Comparison of ENCODE assay signal across 8 cellular contexts in the genomic region with DNA sequence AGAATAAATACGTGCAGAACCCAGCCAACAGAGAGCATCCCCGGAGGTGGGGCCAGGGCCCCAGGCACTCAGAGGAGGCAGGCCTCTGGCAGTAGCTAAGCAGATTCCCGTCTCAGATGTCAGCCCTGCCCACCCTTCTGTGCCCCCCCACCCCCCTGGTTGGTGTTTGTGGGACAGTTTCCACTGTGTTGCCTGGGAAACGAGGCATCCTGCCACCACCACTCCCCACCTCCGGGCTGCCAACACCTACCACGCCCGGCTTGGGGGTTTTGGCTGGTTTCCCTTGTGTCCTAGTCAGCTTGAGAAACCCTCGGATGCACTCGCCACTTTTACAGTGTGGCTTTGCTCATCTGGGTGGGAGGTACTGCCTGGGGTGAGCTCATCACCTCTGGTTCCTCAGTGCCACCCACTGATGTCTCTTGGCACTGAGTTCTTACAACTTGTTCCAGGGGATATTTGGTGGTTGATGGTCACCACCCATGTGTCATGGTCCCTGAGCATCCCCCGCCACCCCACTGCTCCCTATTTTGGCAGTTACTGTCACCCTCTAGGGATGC.
DNase-seq lines count a peak whose midpoint lies in the region; TF ChIP-seq lines count a peak whose summit lies in the region.

No MANE protein-coding gene starts in this region.

- H3K4me3 ChIP-seq in fibroblast of pulmonary artery (replicated peaks; ENCODE audit: low read depth, low read length) (no peak overlapping the region), spleen (no peak overlapping the region)

- no peaks in the 10 kb centered on the region for H3K36me3 ChIP-seq in spleen

- peak; percentile 33 for DNase-seq in DMS79 (lab: John Stamatoyannopoulos, UW)
- peak; percentile 97 for DNase-seq in NCI-H226
- peak; percentile 81 for DNase-seq in activated T-cell treated with anti-CD3 and anti-CD28 coated beads for 48 hours (ENCODE audit: low read depth)
- peak; percentile 77 for DNase-seq in fibroblast of pulmonary artery (ENCODE audit: low read depth)
- DNase-seq in stimulated activated CD4-positive, alpha-beta T cell treated with anti-CD3 and anti-CD28 coated beads, Interleukin-15, amount 100 ng/mL, for 48 hours (ENCODE audit: low read depth in 2 of 2) = peak; percentile 77
- DNase-seq in NCI-H187 treated with DMSO at 0.1 percent for 48 hours (lab: John Stamatoyannopoulos, UW) = no peak
- DNase-seq in spleen = no peak
- no peak for DNase-seq in UCSD-AML1 (lab: John Stamatoyannopoulos, UW; ENCODE audit: unreplicated experiment)

- peak overlapping the region in 4 of 8 donors; percentile 12 to 68 (median 34) for H3K27ac ChIP-seq in spleen

- intact Hi-C loops in spleen (cut with DNase I; ENCODE audit: low total_unique reads) = no loop called here

- H3K27me3 ChIP-seq in spleen (replicated peaks in 1 of 7) = no peaks in the 10 kb centered on the region

- H3K4me1 ChIP-seq in spleen = peaks cover 0 to 20% (median 7%) of the 10 kb centered on the region in 6 donors

- TF ChIP-seq CTCF in fibroblast of pulmonary artery (IDR thresholded peaks at IDR 0.05; ENCODE audit: low read length, missing control alignments) (no peak), spleen (IDR thresholded peaks at IDR 0.05 in 8 of 11, conservative IDR thresholded peaks at IDR 0.05 in 3 of 11) (no peak)

- no peaks in the 10 kb centered on the region for H3K9me3 ChIP-seq in spleen

- TF ChIP-seq POLR2A in spleen (IDR thresholded peaks at IDR 0.05) = no peak

- WGBS in spleen, 5 donors = 39 to 78% (median 70%) methylated on average over 3 to 10 of the region's 10 CpGs

Comparison
In these comparisons a context has a peak if more than half of its experiments do, and no peak if none do; other contexts are left out.
1. DNase-seq: peak in DMS79 (single experiment), NCI-H226 (single experiment), activated T-cell treated with anti-CD3 and anti-CD28 coated beads for 48 hours (single experiment), fibroblast of pulmonary artery (single experiment) and stimulated activated CD4-positive, alpha-beta T cell treated with anti-CD3 and anti-CD28 coated beads, Interleukin-15, amount 100 ng/mL, for 48 hours (2 of 2); none in NCI-H187 treated with DMSO at 0.1 percent for 48 hours (single experiment), spleen (single experiment) and UCSD-AML1 (single experiment).